20 cellular contexts compared by ENCODE assay signal in genomic region chr1:171055966-171056643, GRCh38. TPM values are rescaled to one million over a fixed set of nuclear protein-coding genes. Genes with fewer than 3 reads are reported as not detected.
DNase-seq lines count a peak whose midpoint lies in the region; TF ChIP-seq lines count a peak whose summit lies in the region.
"Had no signal": no experiment of that assay in that cellular context is flagged by ENCODE, and none has a peak within 500 bp of the region (broad histone marks: within the 10 kb centered on the region; RNA-seq: fewer than 3 reads in every experiment).

No MANE protein-coding gene starts in this region.

- H4K20me1 ChIP-seq in GM23248 (ENCODE audit: insufficient read depth) (no peaks in the 10 kb centered on the region), mammary epithelial cell (ENCODE audit: insufficient read depth, low read length) (no peaks in the 10 kb centered on the region)
- H4K20me1 ChIP-seq: BLaER1 treated with 17β-estradiol and CSF1 and Interleukin-3, amounts not matched to agents 10 nM and 100 nM had no signal

- dilution Hi-C loops in mammary epithelial cell (cut with HindIII; ENCODE audit: low sequenced_read_pairs), result no loop called here

- H3K4me1 ChIP-seq in GM23248 (ENCODE audit: insufficient read depth) (no peaks in the 10 kb centered on the region), mammary epithelial cell (ENCODE audit: insufficient read depth, low read length) (no peaks in the 10 kb centered on the region)
- H3K4me1 ChIP-seq: HAP-1 had no signal

- H3K27ac ChIP-seq in GM23248 (no peak overlapping the region), mammary epithelial cell (ENCODE audit: insufficient read depth, low read depth, low read length) (no peak overlapping the region)
- H3K27ac ChIP-seq: BLaER1 treated with 17β-estradiol and CSF1 and Interleukin-3, amounts not matched to agents 10 nM and 100 nM; HL-60 had no signal

- H3K9me3 ChIP-seq in GM23248 (ENCODE audit: low read depth) (no peaks in the 10 kb centered on the region), mammary epithelial cell (replicated peaks; ENCODE audit: insufficient read depth, low read length) (no peaks in the 10 kb centered on the region)
- H3K9me3 ChIP-seq: HAP-1 had no signal

- H3K36me3 ChIP-seq in GM23248 (ENCODE audit: low read depth) (no peaks in the 10 kb centered on the region), mammary epithelial cell (ENCODE audit: insufficient read depth, low read length) (no peaks in the 10 kb centered on the region)
- H3K36me3 ChIP-seq: BLaER1 treated with 17β-estradiol and CSF1 and Interleukin-3, amounts not matched to agents 10 nM and 100 nM; HAP-1 had no signal

- H3F3A ChIP-seq in GM23248 (ENCODE audit: insufficient read depth), result no peaks in the 10 kb centered on the region

- H3K4me3 ChIP-seq in GM23248 (no peak overlapping the region), mammary epithelial cell (replicated peaks in 1 of 3; ENCODE audit: insufficient read depth in 1 of 3, low read depth in 2 of 3, low read length in 3 of 3) (no peak overlapping the region)
- H3K4me3 ChIP-seq: BLaER1 treated with 17β-estradiol and CSF1 and Interleukin-3, amounts not matched to agents 10 nM and 100 nM; HAP-1 had no signal

- 44 to 52% methylated on average over 3 of the region's 3 CpGs for WGBS in GM23248 (ENCODE audit: low coverage in 1 of 2, low lambda C conversion rate in 2 of 2, missing lambda C conversion rate in 2 of 2), 2 experiments
- WGBS in mammary epithelial cell (ENCODE audit: low coverage, missing lambda C conversion rate), result 100% methylated on average over 1 of the region's 3 CpGs

- H3K4me2 ChIP-seq in GM23248 (ENCODE audit: unreplicated experiment) (no peak overlapping the region), mammary epithelial cell (ENCODE audit: insufficient read depth, low read depth, low read length) (no peak overlapping the region)

- no peak for TF ChIP-seq CTCF in mammary epithelial cell (conservative IDR thresholded peaks at IDR 0.05 in 1 of 2, IDR thresholded peaks at IDR 0.05 in 1 of 2; ENCODE audit: extremely low read depth in 1 of 2, insufficient read depth in 1 of 2, low read depth in 1 of 2, low read length in 2 of 2)

- H2AFZ ChIP-seq in GM23248 (no peak overlapping the region), mammary epithelial cell (ENCODE audit: low read depth, low read length) (peak overlapping the region; percentile 15)

- DNase-seq in A172 (ENCODE audit: low spot score), result peak; percentile 33
- DNase-seq in GM23248, result peak; percentile 26
- DNase-seq in mammary epithelial cell, result peak; percentile 6
- DNase-seq in islet precursor cell, result peak; percentile 54
- DNase-seq in occipital lobe (lab: John Stamatoyannopoulos, UW), result no peak
- DNase-seq in effector CD4-positive, alpha-beta T cell, result no peak
- no peak for DNase-seq in NCI-H510A treated with DMSO at 0.1 percent for 48 hours (lab: John Stamatoyannopoulos, UW)
- no peak for DNase-seq in activated CD4-positive, alpha-beta T cell treated with anti-CD3 and anti-CD28 coated beads, Interleukin-2, amount 50 U/mL, for 1 hour
- DNase-seq: CD8-positive, alpha-beta memory T cell; MV-4-11; NCI-H1417; NCI-H187 treated with DMSO at 0.1 percent for 48 hours; NCI-H446; NK-92 treated with Interleukin-12 subunit alpha and Interleukin-12 subunit beta, amount 100 ng/mL, for 24 hours; SHP77 treated with DMSO at 0.1 percent for 48 hours had no signal

- CTCF ChIA-PET in mammary epithelial cell (lab: Charles Lee; ENCODE audit: low non-redundant PET), result no interaction called here

- H3K9ac ChIP-seq in GM23248, result no peak overlapping the region
- H3K9ac ChIP-seq in mammary epithelial cell (ENCODE audit: insufficient read depth, low read length), result no peak overlapping the region
- H3K9ac ChIP-seq: BLaER1 treated with 17β-estradiol and CSF1 and Interleukin-3, amounts not matched to agents 10 nM and 100 nM had no signal

- intact Hi-C loops in mammary epithelial cell (cut with micrococcal nuclease), result no loop called here

- H3K27me3 ChIP-seq in GM23248 (replicated peaks; ENCODE audit: insufficient read depth) (no peaks in the 10 kb centered on the region), mammary epithelial cell (ENCODE audit: insufficient read depth, low read length) (no peaks in the 10 kb centered on the region)
- H3K27me3 ChIP-seq: BLaER1 treated with 17β-estradiol and CSF1 and Interleukin-3, amounts not matched to agents 10 nM and 100 nM had no signal

- H3K79me2 ChIP-seq in GM23248 (ENCODE audit: insufficient read depth) (no peaks in the 10 kb centered on the region), mammary epithelial cell (ENCODE audit: insufficient read depth, low read length) (no peaks in the 10 kb centered on the region)

- in situ Hi-C loops in GM23248 (cut with MboI), result no loop called here
- in situ Hi-C loops in mammary epithelial cell (cut with MboI; ENCODE audit: low sequenced_read_pairs in 2 of 2), result no loop called here

- no peaks in the 10 kb centered on the region for H3K9me2 ChIP-seq in GM23248 (ENCODE audit: insufficient read depth)

- no TSS peak for BruUV-seq in mammary epithelial cell (replicated peaks; lab: Mats Ljungman, UMichigan)

RNA-seq across cellular contexts. Expression of gene FMO3, which starts 34.6 kb away (rescaled TPM):
- total RNA-seq in A172 (2014; rRNA removed; shearing (Covaris generic)), result 0.57 and 1.1 TPM in 2 replicates
- total RNA-seq in GM23248 (2014; rRNA removed; shearing (Covaris generic)), result not detected in 2 replicates
- polyA plus RNA-seq in GM23248 (2016; fragmentation: Nextera tagmentation; extraction: Ambion mirVana) (not detected in 2 replicates), mammary epithelial cell (not detected)
- total RNA-seq in mammary epithelial cell (not detected), occipital lobe (not detected)
- polyA minus RNA-seq in mammary epithelial cell, result not detected
- total RNA-seq: CD8-positive, alpha-beta memory T cell; G401; OCI-LY7 had no signal
- polyA plus RNA-seq: CD8-positive, alpha-beta memory T cell had no signal

Comparison
In these comparisons a context has a peak if more than half of its experiments do, and no peak if none do; other contexts are left out.
1. DNase-seq: peak in A172 (single experiment), GM23248 (single experiment), mammary epithelial cell (single experiment) and islet precursor cell (single experiment); none in occipital lobe (single experiment), effector CD4-positive, alpha-beta T cell (single experiment), NCI-H510A treated with DMSO at 0.1 percent for 48 hours (single experiment) and activated CD4-positive, alpha-beta T cell treated with anti-CD3 and anti-CD28 coated beads, Interleukin-2, amount 50 U/mL, for 1 hour (single experiment).